8 cellular contexts compared by ENCODE assay signal in genomic region chr15:44289352-44289790, GRCh38. TPM values are rescaled to one million over a fixed set of nuclear protein-coding genes. Genes with fewer than 3 reads are reported as not detected.
DNase-seq lines count a peak whose midpoint lies in the region; ATAC-seq and TF ChIP-seq lines count a peak whose summit lies in the region.

No MANE protein-coding gene starts in this region.

- no peaks in the 10 kb centered on the region for H3K9me2 ChIP-seq in GM23338 (ENCODE audit: insufficient read depth)

- H3K27me3 Mint-ChIP-seq in GM23338 (ENCODE audit: insufficient read depth, low read depth, poor library complexity): peaks cover 11% of the 10 kb centered on the region

- ATAC-seq in GM23338 (no peak), lung (ENCODE audit: insufficient read depth, low FRiP score) (no peak), upper lobe of right lung (no peak)

- DNase-seq in AG08395 (ENCODE audit: low spot score) (peak; percentile 10), GM23338 (ENCODE audit: low spot score) (no peak), ascending aorta (ENCODE audit: low spot score in 2 of 2) (no peak), lung (ENCODE audit: low spot score) (no peak), upper lobe of right lung (no peak), kidney tubule cell (ENCODE audit: low spot score) (no peak), SW 1271 (lab: John Stamatoyannopoulos, UW) (no peak)
- DNase-seq in effector CD4-positive, alpha-beta T cell: no peak

- intact Hi-C loops in ascending aorta (cut with DNase I): loop anchor here (2.0 to 10.0 kb wide), 6 partner anchors 49 to 1113 kb away; partner anchors contain the start of genes B2M, EIF3J, PATL2 and SERF2
- intact Hi-C loops in upper lobe of right lung (cut with DNase I): no loop called here

- peaks cover 21% of the 10 kb centered on the region; the same call in 2 of the 3 replicates for H3K4me1 Mint-ChIP-seq in GM23338

- no peaks in the 10 kb centered on the region for H4K20me1 ChIP-seq in GM23338 (replicated peaks; ENCODE audit: insufficient read depth)

- TF ChIP-seq CTCF in GM23338 (conservative IDR thresholded peaks at IDR 0.05; ENCODE audit: low read depth in 2 of 2) (no peak), ascending aorta (IDR thresholded peaks at IDR 0.05) (no peak), lung (IDR thresholded peaks at IDR 0.05; ENCODE audit: control extremely low read depth, extremely low read depth) (no peak), upper lobe of right lung (IDR thresholded peaks at IDR 0.05) (no peak)

- H3K27me3 ChIP-seq in GM23338 (ENCODE audit: insufficient read depth) (no peaks in the 10 kb centered on the region), ascending aorta (no peaks in the 10 kb centered on the region), lung (ENCODE audit: control insufficient read depth, insufficient read depth) (no peaks in the 10 kb centered on the region), upper lobe of right lung (no peaks in the 10 kb centered on the region)

- H3K27ac ChIP-seq in GM23338 (ENCODE audit: low read depth): peak overlapping the region; percentile 89
- H3K27ac ChIP-seq in ascending aorta: peak overlapping the region; percentile 82 to 91
- H3K27ac ChIP-seq in lung (ENCODE audit: low read depth in 1 of 2, low read length in 1 of 2): peak overlapping the region; percentile 69 to 85
- peak overlapping the region; percentile 91 for H3K27ac ChIP-seq in upper lobe of right lung

- peaks cover 6% of the 10 kb centered on the region for H3K36me3 Mint-ChIP-seq in GM23338 (ENCODE audit: low read depth)

- peak overlapping the region; percentile 72 for H2AFZ ChIP-seq in GM23338

- H3K4me3 ChIP-seq in GM23338 (peak overlapping the region; percentile 79), ascending aorta (peak overlapping the region; percentile 80), lung (peak overlapping the region; percentile 82), upper lobe of right lung (peak overlapping the region; percentile 93)

- H3F3A ChIP-seq in GM23338 (replicated peaks; ENCODE audit: low read depth): no peaks in the 10 kb centered on the region; the same call in 1 of the 2 replicates

- peak overlapping the region; percentile 97 for H3K27ac Mint-ChIP-seq in GM23338

- H3K79me2 ChIP-seq in GM23338 (replicated peaks; ENCODE audit: insufficient read depth): peaks cover 50% of the 10 kb centered on the region

- H3K9me3 ChIP-seq in ascending aorta (no peaks in the 10 kb centered on the region), lung (ENCODE audit: control insufficient read depth in 2 of 2, insufficient read depth in 1 of 2, low read length in 1 of 2) (no peaks in the 10 kb centered on the region), upper lobe of right lung (no peaks in the 10 kb centered on the region)

- H3K4me2 ChIP-seq in GM23338: peak overlapping the region; percentile 94

- peak overlapping the region; percentile 97 for H3K4me3 Mint-ChIP-seq in GM23338

- H3K4me1 ChIP-seq in GM23338 (ENCODE audit: insufficient read depth) (peaks cover 13% of the 10 kb centered on the region), ascending aorta (peaks cover 4 to 18% of the 10 kb centered on the region in 2 donors), lung (ENCODE audit: control insufficient read depth in 2 of 2, insufficient read depth in 2 of 2, low read length in 2 of 2) (peaks cover 2 to 6% of the 10 kb centered on the region in 2 donors), upper lobe of right lung (peaks cover 22% of the 10 kb centered on the region)

- H3K36me3 ChIP-seq in GM23338 (ENCODE audit: insufficient read depth) (no peaks in the 10 kb centered on the region), ascending aorta (peaks cover 0 to 2% of the 10 kb centered on the region in 2 donors), lung (ENCODE audit: control insufficient read depth in 2 of 2, insufficient read depth in 2 of 2, low read length in 2 of 2) (no peaks in the 10 kb centered on the region), upper lobe of right lung (no peaks in the 10 kb centered on the region)

- H3K9me3 Mint-ChIP-seq in GM23338: no peaks in the 10 kb centered on the region

- 15 to 22% methylated on average over 10 of the region's 10 CpGs for WGBS in lung, 2 donors

TF ChIP-seq in GM23338, 12 proteins besides CTCF, POLR2A, EP300 and RAD21 (continues in another document):
- TF ChIP-seq EZH2phosphoT487 (IDR thresholded peaks at IDR 0.05; ENCODE audit: unreplicated experiment): no peak
- TF ChIP-seq REST (IDR thresholded peaks at IDR 0.05; ENCODE audit: unreplicated experiment): no peak

RNA-seq across cellular contexts. Expression of gene GOLM2, which starts 0.9 kb away (rescaled TPM):
- total RNA-seq in GM23338 (2014; rRNA removed; shearing (Covaris generic)): 50.4 and 53.4 TPM in 2 replicates
- 20.5 and 22.5 TPM in 2 replicates for polyA plus RNA-seq in GM23338 (2016; fragmentation: Nextera tagmentation; extraction: Ambion mirVana)
- 79.7 TPM for total RNA-seq in ascending aorta
- total RNA-seq in lung: 100 to 1,000 TPM in 1 of 2 donors, 10 to 100 TPM in 1; 84.4 to 109 TPM
- polyA plus RNA-seq in lung: 10 to 100 TPM; 27.6 to 30.9 TPM
- 77.7 TPM for total RNA-seq in upper lobe of right lung
